Comparison of ENCODE assay signal across 8 cellular contexts in genomic region chr14:80850197-80850814, GRCh38.
DNase-seq lines count a peak whose midpoint lies in the region; ATAC-seq and TF ChIP-seq lines count a peak whose summit lies in the region.

No MANE protein-coding gene starts in this region.

- peak; percentile 53 for TF ChIP-seq CTCF in fibroblast of the aortic adventitia (IDR thresholded peaks at IDR 0.05; ENCODE audit: insufficient read depth, low read length)

- peak; percentile 3 for DNase-seq in SIG-M5 treated with dmso at 0.1 percent for 504 hours (lab: John Stamatoyannopoulos, UW; ENCODE audit: unreplicated experiment)
- no peak for DNase-seq in SIG-M5 (lab: John Stamatoyannopoulos, UW)
- peak; percentile 41 for DNase-seq in RKO (ENCODE audit: low spot score)
- peak; percentile 79 for DNase-seq in fibroblast of the aortic adventitia (ENCODE audit: low read depth)
- DNase-seq in skeletal muscle cell (ENCODE audit: low read depth), result peak; percentile 3
- DNase-seq in activated CD8-positive, alpha-beta memory T cell treated with anti-CD3 and anti-CD28 coated beads, Interleukin-2, amount 50 U/mL, for 48 hours, result no peak

- ATAC-seq in HG03354 (IDR thresholded peaks at IDR 0.05; ENCODE audit: poor library complexity, severe bottlenecking, unreplicated experiment) (peak; percentile 81), HG03460 (IDR thresholded peaks at IDR 0.05; ENCODE audit: unreplicated experiment) (no peak)

- no peak overlapping the region for H3K4me3 ChIP-seq in fibroblast of the aortic adventitia (ENCODE audit: low read depth, low read length)
- no peak overlapping the region for H3K4me3 ChIP-seq in skeletal muscle cell (ENCODE audit: low read depth, low read length)

Comparison
In these comparisons a context has a peak if more than half of its experiments do, and no peak if none do; other contexts are left out.
1. DNase-seq: peak in SIG-M5 treated with dmso at 0.1 percent for 504 hours (single experiment), RKO (single experiment), fibroblast of the aortic adventitia (single experiment) and skeletal muscle cell (single experiment); none in SIG-M5 (single experiment) and activated CD8-positive, alpha-beta memory T cell treated with anti-CD3 and anti-CD28 coated beads, Interleukin-2, amount 50 U/mL, for 48 hours (single experiment).